8 cellular contexts compared by ENCODE assay signal in genomic region chr7:4883352-4884144, GRCh38. TPM values are rescaled to one million over a fixed set of nuclear protein-coding genes. Genes with fewer than 3 reads are reported as not detected.
DNase-seq lines count a peak whose midpoint lies in the region; ATAC-seq and TF ChIP-seq lines count a peak whose summit lies in the region.

Gene RADIL, minus strand, starts transcription at chr7:4883716. Its CDS starts 5,577 bp downstream, at chr7:4878139.

- DNase-seq in CD1c-positive myeloid dendritic cell (ENCODE audit: extremely low spot score) (peak; percentile 85), M059J (ENCODE audit: low read depth) (peak; percentile 40), SK-N-DZ (ENCODE audit: low spot score) (peak; percentile 88), globus pallidus (ENCODE audit: low spot score) (peak; percentile 90), omental fat pad (ENCODE audit: low spot score) (peak; percentile 76), superior temporal gyrus (ENCODE audit: extremely low spot score) (peak; percentile 91)

- ATAC-seq in GM21381 (IDR thresholded peaks at IDR 0.05; ENCODE audit: unreplicated experiment) (peak; percentile 77), omental fat pad (ENCODE audit: low FRiP score) (peak; percentile 90)

- no peaks in the 10 kb centered on the region for H3K9me3 Mint-ChIP-seq in activated naive CD4-positive, alpha-beta T cell treated with anti-CD3 and anti-CD28 coated beads, Interleukin-2, amount 50 U/mL, for 24 hours

- peaks cover 12% of the 10 kb centered on the region for H3K4me1 Mint-ChIP-seq in activated naive CD4-positive, alpha-beta T cell treated with anti-CD3 and anti-CD28 coated beads, Interleukin-2, amount 50 U/mL, for 24 hours

- H3K36me3 Mint-ChIP-seq in activated naive CD4-positive, alpha-beta T cell treated with anti-CD3 and anti-CD28 coated beads, Interleukin-2, amount 50 U/mL, for 24 hours = no peaks in the 10 kb centered on the region

- peak within 1 kb of the TSS; percentile 78 for H3K4me3 Mint-ChIP-seq in activated naive CD4-positive, alpha-beta T cell treated with anti-CD3 and anti-CD28 coated beads, Interleukin-2, amount 50 U/mL, for 24 hours

- H3K27me3 Mint-ChIP-seq in activated naive CD4-positive, alpha-beta T cell treated with anti-CD3 and anti-CD28 coated beads, Interleukin-2, amount 50 U/mL, for 24 hours = peaks cover 27% of the 10 kb centered on the region

- no peak within 1 kb of the TSS for H3K27ac Mint-ChIP-seq in activated naive CD4-positive, alpha-beta T cell treated with anti-CD3 and anti-CD28 coated beads, Interleukin-2, amount 50 U/mL, for 24 hours

- no peak for TF ChIP-seq CTCF in omental fat pad (IDR thresholded peaks at IDR 0.05)

RNA-seq across cellular contexts. Expression of gene RADIL, which starts in this region (rescaled TPM):
- not detected in 2 replicates for total RNA-seq in M059J (2014; rRNA removed; shearing (Covaris generic))
- polyA plus RNA-seq in SK-N-DZ (2014; cell fraction: cytosol; rRNA removed) = 17.5 and 18.7 TPM in 2 replicates
- 13.5 and 25.6 TPM in 2 replicates for polyA plus RNA-seq in SK-N-DZ (2014; cell fraction: nucleus; rRNA removed)
- 10 to 100 TPM in 1 of 4 donors, 1 to 10 TPM in 3; 1.1 to 12.3 (median 4.4) TPM for total RNA-seq in omental fat pad

Comparison
In these comparisons a context has a peak if more than half of its experiments do, and no peak if none do; other contexts are left out.
1. Peak in every context shown above with its lines: DNase-seq and ATAC-seq.
2. Peak in DNase-seq in M059J; RNA of the gene not detected or under 1 TPM.
3. DNase-seq: peak in every context shown above with its lines; median percentile 91 in superior temporal gyrus; 90 in globus pallidus; 88 in SK-N-DZ; 85 in CD1c-positive myeloid dendritic cell; 76 in omental fat pad; 40 in M059J.